In the genomic region with DNA sequence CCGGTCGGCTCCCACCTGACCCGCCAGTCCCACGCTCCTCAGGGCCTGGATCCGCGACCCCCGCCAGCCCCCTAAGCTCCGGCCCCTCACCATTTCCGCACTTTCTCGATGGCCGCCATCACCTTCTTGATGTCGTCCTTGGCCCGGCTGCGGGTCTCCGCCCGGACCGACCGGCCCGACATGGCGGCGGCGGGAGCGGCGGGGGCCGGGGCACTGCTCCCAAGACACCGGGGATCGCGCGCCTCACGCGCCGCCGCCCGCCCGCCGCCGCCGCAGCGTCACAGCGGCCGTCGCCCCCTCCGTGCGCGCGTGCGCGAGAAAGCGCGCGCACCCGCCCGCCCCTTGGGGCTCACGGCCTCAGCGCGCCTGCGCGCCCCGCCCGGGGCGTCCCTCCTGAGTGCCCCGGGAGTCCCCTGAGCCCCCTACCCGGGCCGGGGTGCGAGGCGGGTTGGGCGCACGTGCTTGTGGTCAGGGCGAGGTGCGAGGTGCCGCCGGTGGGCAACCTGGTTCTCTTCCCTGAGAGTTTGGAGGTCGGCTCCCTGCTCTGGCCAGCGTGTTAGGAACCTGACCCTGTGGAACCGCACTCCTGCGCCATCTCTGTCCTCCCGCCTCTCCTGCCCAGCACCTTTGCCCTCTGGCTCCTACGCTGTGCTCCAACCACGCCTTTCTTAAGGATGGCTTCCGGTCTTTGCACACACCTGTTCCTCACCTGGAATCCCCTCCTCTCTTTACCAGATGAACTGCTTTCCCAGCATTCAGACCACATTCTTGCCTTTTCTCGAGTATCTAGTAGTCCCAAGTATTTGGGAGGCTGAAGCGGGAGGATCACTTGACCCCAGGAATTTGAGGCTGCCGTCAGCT, we compare ENCODE assay signal across 1 cellular context.
TF ChIP-seq lines count a peak whose summit lies in the region.

BCL7B (minus strand) TSS at position 294 of the 861 bp plus-strand sequence; CDS start at position 182, 112 bp downstream.

TF ChIP-seq in K562, 482 proteins besides CTCF, POLR2A, EP300 and RAD21 (continued from another document and continues in another):
- TF ChIP-seq, protein P1, sequence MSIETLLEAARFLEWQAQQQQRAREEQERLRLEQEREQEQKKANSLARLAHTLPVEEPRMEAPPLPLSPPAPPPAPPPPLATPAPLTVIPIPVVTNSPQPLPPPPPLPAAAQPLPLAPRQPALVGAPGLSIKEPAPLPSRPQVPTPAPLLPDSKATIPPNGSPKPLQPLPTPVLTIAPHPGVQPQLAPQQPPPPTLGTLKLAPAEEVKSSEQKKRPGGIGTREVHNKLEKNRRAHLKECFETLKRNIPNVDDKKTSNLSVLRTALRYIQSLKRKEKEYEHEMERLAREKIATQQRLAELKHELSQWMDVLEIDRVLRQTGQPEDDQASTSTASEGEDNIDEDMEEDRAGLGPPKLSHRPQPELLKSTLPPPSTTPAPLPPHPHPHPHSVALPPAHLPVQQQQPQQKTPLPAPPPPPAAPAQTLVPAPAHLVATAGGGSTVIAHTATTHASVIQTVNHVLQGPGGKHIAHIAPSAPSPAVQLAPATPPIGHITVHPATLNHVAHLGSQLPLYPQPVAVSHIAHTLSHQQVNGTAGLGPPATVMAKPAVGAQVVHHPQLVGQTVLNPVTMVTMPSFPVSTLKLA (conservative IDR thresholded peaks at IDR 0.05): peak in 1 of 2 experiments; percentile 74; a peak in 1 of 4 replicates
- TF ChIP-seq, protein P2, sequence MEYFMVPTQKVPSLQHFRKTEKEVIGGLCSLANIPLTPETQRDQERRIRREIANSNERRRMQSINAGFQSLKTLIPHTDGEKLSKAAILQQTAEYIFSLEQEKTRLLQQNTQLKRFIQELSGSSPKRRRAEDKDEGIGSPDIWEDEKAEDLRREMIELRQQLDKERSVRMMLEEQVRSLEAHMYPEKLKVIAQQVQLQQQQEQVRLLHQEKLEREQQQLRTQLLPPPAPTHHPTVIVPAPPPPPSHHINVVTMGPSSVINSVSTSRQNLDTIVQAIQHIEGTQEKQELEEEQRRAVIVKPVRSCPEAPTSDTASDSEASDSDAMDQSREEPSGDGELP (CRISPR knock-in tag; IDR thresholded peaks at IDR 0.05; ENCODE audit: borderline replicate concordance): peak; percentile 40; the same call in 1 of the 2 replicates
- TF ChIP-seq NONO (IDR thresholded peaks at IDR 0.05; ENCODE audit: low read depth in 2 of 2, low read length in 1 of 2): peak; percentile 61 to 73; a peak in 3 of 4 replicates
- no peak for TF ChIP-seq ILF3 (IDR thresholded peaks at IDR 0.05; ENCODE audit: borderline replicate concordance)
- TF ChIP-seq DNMT1 (IDR thresholded peaks at IDR 0.05): no peak
- TF ChIP-seq DIDO1 (tag; IDR thresholded peaks at IDR 0.05; ENCODE audit: low read depth): peak; percentile 61; the same call in 1 of the 2 replicates
- peak; percentile 50 for TF ChIP-seq NFIC (IDR thresholded peaks at IDR 0.05)
- TF ChIP-seq CAMTA2 (CRISPR knock-in tag; conservative IDR thresholded peaks at IDR 0.05): no peak; the same call in 1 of the 2 replicates
- TF ChIP-seq HNRNPL (IDR thresholded peaks at IDR 0.05; ENCODE audit: low read depth, low read length): peak; percentile 19; the same call in 1 of the 2 replicates
- peak; percentile 41; the same call in 1 of the 2 replicates for TF ChIP-seq ZNF23 (CRISPR knock-in tag; IDR thresholded peaks at IDR 0.05)
- TF ChIP-seq, protein P3, sequence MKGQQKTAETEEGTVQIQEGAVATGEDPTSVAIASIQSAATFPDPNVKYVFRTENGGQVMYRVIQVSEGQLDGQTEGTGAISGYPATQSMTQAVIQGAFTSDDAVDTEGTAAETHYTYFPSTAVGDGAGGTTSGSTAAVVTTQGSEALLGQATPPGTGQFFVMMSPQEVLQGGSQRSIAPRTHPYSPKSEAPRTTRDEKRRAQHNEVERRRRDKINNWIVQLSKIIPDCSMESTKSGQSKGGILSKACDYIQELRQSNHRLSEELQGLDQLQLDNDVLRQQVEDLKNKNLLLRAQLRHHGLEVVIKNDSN (CRISPR knock-in tag; IDR thresholded peaks at IDR 0.05): peak; percentile 19; the same call in 1 of the 2 replicates
- peak in 1 of 2 experiments; percentile 64; a peak in 1 of 3 replicates for TF ChIP-seq CBX3 (IDR thresholded peaks at IDR 0.05; ENCODE audit: borderline replicate concordance in 1 of 2, low read length in 2 of 2)
- TF ChIP-seq ZNF41 (CRISPR knock-in tag; conservative IDR thresholded peaks at IDR 0.05): peak; percentile 45; the same call in 1 of the 2 replicates
- TF ChIP-seq PHF21A (IDR thresholded peaks at IDR 0.05; ENCODE audit: borderline replicate concordance, low read depth): no peak
- peak; percentile 56; the same call in 1 of the 2 replicates for TF ChIP-seq PHB (CRISPR knock-in tag; IDR thresholded peaks at IDR 0.05)
- peak; percentile 83; the same call in 1 of the 2 replicates for TF ChIP-seq ELF4 (CRISPR knock-in tag; IDR thresholded peaks at IDR 0.05)
- TF ChIP-seq FOXP1 (CRISPR knock-in tag; IDR thresholded peaks at IDR 0.05): peak; percentile 1; the same call in 1 of the 2 replicates
- peak; percentile 85; the same call in 1 of the 2 replicates for TF ChIP-seq HIVEP1 (CRISPR knock-in tag; IDR thresholded peaks at IDR 0.05)
- no peak for TF ChIP-seq ZFP91 (CRISPR knock-in tag; IDR thresholded peaks at IDR 0.05)
- peak; percentile 71; the same call in 1 of the 2 replicates for TF ChIP-seq LCOR (CRISPR knock-in tag; IDR thresholded peaks at IDR 0.05)
- TF ChIP-seq NCOA4 (IDR thresholded peaks at IDR 0.05; ENCODE audit: partially characterized antibody): no peak
- peak; percentile 93 for TF ChIP-seq SMARCA5 (IDR thresholded peaks at IDR 0.05)
- peak; percentile 36; the same call in 1 of the 2 replicates for TF ChIP-seq MYNN (IDR thresholded peaks at IDR 0.05)
- no peak for TF ChIP-seq MYNN (CRISPR knock-in tag; IDR thresholded peaks at IDR 0.05)
- TF ChIP-seq, protein P4, sequence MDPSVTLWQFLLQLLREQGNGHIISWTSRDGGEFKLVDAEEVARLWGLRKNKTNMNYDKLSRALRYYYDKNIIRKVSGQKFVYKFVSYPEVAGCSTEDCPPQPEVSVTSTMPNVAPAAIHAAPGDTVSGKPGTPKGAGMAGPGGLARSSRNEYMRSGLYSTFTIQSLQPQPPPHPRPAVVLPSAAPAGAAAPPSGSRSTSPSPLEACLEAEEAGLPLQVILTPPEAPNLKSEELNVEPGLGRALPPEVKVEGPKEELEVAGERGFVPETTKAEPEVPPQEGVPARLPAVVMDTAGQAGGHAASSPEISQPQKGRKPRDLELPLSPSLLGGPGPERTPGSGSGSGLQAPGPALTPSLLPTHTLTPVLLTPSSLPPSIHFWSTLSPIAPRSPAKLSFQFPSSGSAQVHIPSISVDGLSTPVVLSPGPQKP (CRISPR knock-in tag; IDR thresholded peaks at IDR 0.05): no peak
- TF ChIP-seq CCNT2 (IDR thresholded peaks at IDR 0.05; ENCODE audit: borderline replicate concordance, extremely low read depth, insufficient read length, low read depth, low read length): peak; percentile 67
- TF ChIP-seq ZNF639 (CRISPR knock-in tag; conservative IDR thresholded peaks at IDR 0.05 in 1 of 2, IDR thresholded peaks at IDR 0.05 in 1 of 2): peak in 1 of 2 experiments; percentile 99; a peak in 2 of 4 replicates
- peak; percentile 48; the same call in 1 of the 2 replicates for TF ChIP-seq ZBTB1 (CRISPR knock-in tag; IDR thresholded peaks at IDR 0.05; ENCODE audit: borderline replicate concordance, low read depth)
- TF ChIP-seq, protein P5, sequence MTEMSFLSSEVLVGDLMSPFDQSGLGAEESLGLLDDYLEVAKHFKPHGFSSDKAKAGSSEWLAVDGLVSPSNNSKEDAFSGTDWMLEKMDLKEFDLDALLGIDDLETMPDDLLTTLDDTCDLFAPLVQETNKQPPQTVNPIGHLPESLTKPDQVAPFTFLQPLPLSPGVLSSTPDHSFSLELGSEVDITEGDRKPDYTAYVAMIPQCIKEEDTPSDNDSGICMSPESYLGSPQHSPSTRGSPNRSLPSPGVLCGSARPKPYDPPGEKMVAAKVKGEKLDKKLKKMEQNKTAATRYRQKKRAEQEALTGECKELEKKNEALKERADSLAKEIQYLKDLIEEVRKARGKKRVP (CRISPR knock-in tag; IDR thresholded peaks at IDR 0.05): peak; percentile 42; the same call in 1 of the 2 replicates
- TF ChIP-seq PRPF4 (IDR thresholded peaks at IDR 0.05; ENCODE audit: insufficient read depth, low read depth, low read length, poor library complexity, severe bottlenecking): peak; percentile 71
- TF ChIP-seq RBM22 (IDR thresholded peaks at IDR 0.05; ENCODE audit: low read depth, low read length, poor library complexity, severe bottlenecking): peak; percentile 35
- TF ChIP-seq ZNF609 (CRISPR knock-in tag; IDR thresholded peaks at IDR 0.05; ENCODE audit: borderline replicate concordance): peak; percentile 57; the same call in 1 of the 2 replicates
- peak; percentile 66 to 86 for TF ChIP-seq KDM1A (IDR thresholded peaks at IDR 0.05)
- peak; percentile 98 for TF ChIP-seq ZBTB7A (IDR thresholded peaks at IDR 0.05; ENCODE audit: borderline replicate concordance, control insufficient read depth, low read depth, low read length)
- TF ChIP-seq ZNF766 (CRISPR knock-in tag; conservative IDR thresholded peaks at IDR 0.05): peak; percentile 71; the same call in 1 of the 2 replicates
- TF ChIP-seq, protein P6, sequence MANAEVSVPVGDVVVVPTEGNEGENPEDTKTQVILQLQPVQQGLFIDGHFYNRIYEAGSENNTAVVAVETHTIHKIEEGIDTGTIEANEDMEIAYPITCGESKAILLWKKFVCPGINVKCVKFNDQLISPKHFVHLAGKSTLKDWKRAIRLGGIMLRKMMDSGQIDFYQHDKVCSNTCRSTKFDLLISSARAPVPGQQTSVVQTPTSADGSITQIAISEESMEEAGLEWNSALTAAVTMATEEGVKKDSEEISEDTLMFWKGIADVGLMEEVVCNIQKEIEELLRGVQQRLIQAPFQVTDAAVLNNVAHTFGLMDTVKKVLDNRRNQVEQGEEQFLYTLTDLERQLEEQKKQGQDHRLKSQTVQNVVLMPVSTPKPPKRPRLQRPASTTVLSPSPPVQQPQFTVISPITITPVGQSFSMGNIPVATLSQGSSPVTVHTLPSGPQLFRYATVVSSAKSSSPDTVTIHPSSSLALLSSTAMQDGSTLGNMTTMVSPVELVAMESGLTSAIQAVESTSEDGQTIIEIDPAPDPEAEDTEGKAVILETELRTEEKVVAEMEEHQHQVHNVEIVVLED (CRISPR knock-in tag; IDR thresholded peaks at IDR 0.05): 0 out of 2 replicates have a peak, but pooled peaks have one; percentile 21
- peak; percentile 57; the same call in 1 of the 2 replicates for TF ChIP-seq ZBTB26 (CRISPR knock-in tag; IDR thresholded peaks at IDR 0.05)
- TF ChIP-seq ZNF764 (CRISPR knock-in tag; IDR thresholded peaks at IDR 0.05; ENCODE audit: low read depth): no peak
- 0 out of 2 replicates have a peak, but pooled peaks have one; percentile 43 for TF ChIP-seq LEF1 (IDR thresholded peaks at IDR 0.05)
